ENCODE assay signal across 8 cellular contexts in the genomic region with DNA sequence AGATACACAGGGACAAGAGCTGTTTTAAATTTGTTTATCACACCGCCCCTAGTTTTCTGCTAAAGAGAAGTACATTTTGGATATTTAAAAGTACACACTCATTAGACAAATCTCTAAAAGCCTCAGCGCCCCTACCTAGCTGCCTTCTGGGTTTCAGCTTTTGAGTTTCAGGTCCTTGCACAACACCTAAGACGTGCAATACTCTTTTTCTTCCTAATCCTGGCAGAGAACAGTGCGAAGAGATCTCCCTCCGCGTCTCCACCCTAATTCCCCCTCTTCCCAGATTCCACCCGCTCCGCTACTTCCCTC. TPM values are rescaled to one million over a fixed set of nuclear protein-coding genes. Genes with fewer than 3 reads are reported as not detected.
DNase-seq lines count a peak whose midpoint lies in the region; ATAC-seq and TF ChIP-seq lines count a peak whose summit lies in the region.

No MANE protein-coding gene starts in this region.

- H4K20me1 ChIP-seq in SK-N-SH (ENCODE audit: insufficient read depth), result no peaks in the 10 kb centered on the region

- no peak overlapping the region; a peak in 1 of 4 replicates for H3K27ac ChIP-seq in SK-N-SH (ENCODE audit: low read depth in 2 of 2, low read length in 1 of 2)
- H3K27ac ChIP-seq in liver (ENCODE audit: low read depth in 1 of 2, low read length in 2 of 2), result no peak overlapping the region
- no peak overlapping the region for H3K27ac ChIP-seq in aorta (ENCODE audit: low read depth in 1 of 2, low read length in 2 of 2)

- intact Hi-C loops in aorta (cut with DNase I), result loop anchor here in 1 of 2 donors (5.0 kb wide), 1 partner anchor 214 kb away; no protein-coding TSS in a partner anchor

- no peak overlapping the region for H3K27ac Mint-ChIP-seq in activated CD4-positive, alpha-beta memory T cell treated with anti-CD3 and anti-CD28 coated beads, Interleukin-2, amount 10 ng/mL, durations not matched to agents 7 days and 5 days

- no peak for ATAC-seq in SK-N-SH treated with all-trans-retinoic acid at 6 μM for 48 hours
- peak; percentile 17 for ATAC-seq in HG02852 (IDR thresholded peaks at IDR 0.05; ENCODE audit: unreplicated experiment)
- ATAC-seq in aorta (ENCODE audit: low FRiP score), result no peak

- H3K27me3 ChIP-seq in SK-N-SH (ENCODE audit: insufficient read depth) (no peaks in the 10 kb centered on the region), liver (ENCODE audit: control insufficient read depth in 4 of 4, insufficient read depth in 4 of 4, low read length in 3 of 4) (no peaks in the 10 kb centered on the region), aorta (ENCODE audit: control insufficient read depth in 1 of 2, insufficient read depth in 2 of 2, low read length in 1 of 2) (no peaks in the 10 kb centered on the region)

- H3K9ac ChIP-seq in SK-N-SH (no peak overlapping the region), liver (ENCODE audit: low read depth in 1 of 2, low read length in 2 of 2) (no peak overlapping the region)

- no peak for TF ChIP-seq CTCF in SK-N-SH (IDR thresholded peaks at IDR 0.05)
- no peak for TF ChIP-seq CTCF in liver (IDR thresholded peaks at IDR 0.05; ENCODE audit: low read depth, low read length, missing input control)

- H3K36me3 Mint-ChIP-seq in activated CD4-positive, alpha-beta memory T cell treated with anti-CD3 and anti-CD28 coated beads, Interleukin-2, amount 10 ng/mL, durations not matched to agents 7 days and 5 days (ENCODE audit: low read depth), result peaks cover 2% of the 10 kb centered on the region

- H3K4me1 ChIP-seq in SK-N-SH (ENCODE audit: control insufficient read depth in 1 of 2, insufficient read depth in 2 of 2, low read depth in 1 of 2, low read length in 1 of 2) (peaks cover 7 to 10% of the 10 kb centered on the region in 2 experiments; a peak in 3 of 4 replicates), liver (ENCODE audit: control insufficient read depth in 4 of 4, insufficient read depth in 4 of 4, low read length in 3 of 4) (peaks cover 2 to 21% (median 13%) of the 10 kb centered on the region in 4 donors), aorta (ENCODE audit: control insufficient read depth in 1 of 2, insufficient read depth in 2 of 2, low read length in 2 of 2) (no peaks in the 10 kb centered on the region)

- no peak for TF ChIP-seq EP300 in SK-N-SH (IDR thresholded peaks at IDR 0.05; ENCODE audit: borderline replicate concordance in 1 of 2, low read depth in 1 of 2, low read length in 1 of 2)

- H3K4me3 ChIP-seq in SK-N-SH (ENCODE audit: low read depth in 2 of 2, low read length in 1 of 2) (peak overlapping the region; percentile 75 to 76), liver (ENCODE audit: low read depth in 1 of 3, low read length in 3 of 3) (peak overlapping the region; percentile 17 to 86 (median 45)), aorta (ENCODE audit: low read length in 2 of 2) (peak overlapping the region; percentile 49 to 70)

- no peaks in the 10 kb centered on the region for H3K9me2 ChIP-seq in SK-N-SH

- no peak for TF ChIP-seq RAD21 in SK-N-SH (IDR thresholded peaks at IDR 0.05; ENCODE audit: low read length)
- TF ChIP-seq RAD21 in liver (IDR thresholded peaks at IDR 0.05), result no peak

- WGBS in SK-N-SH (ENCODE audit: low lambda C conversion rate), result 7% methylated on average over 8 of the region's 8 CpGs
- WGBS in liver, result 3% methylated on average over 8 of the region's 8 CpGs
- WGBS in aorta, 2 donors, result 1 to 2% methylated on average over 8 of the region's 8 CpGs

- CTCF ChIA-PET in SK-N-SH (lab: Yijun Ruan, JAX), result interaction anchor here (1.4 kb wide), 1 partner anchor 14 kb away, joined by 4 read pairs; no protein-coding TSS in a partner anchor
- CTCF ChIA-PET in activated CD4-positive, alpha-beta memory T cell treated with anti-CD3 and anti-CD28 coated beads, Interleukin-2, amount 10 ng/mL, durations not matched to agents 7 days and 5 days (lab: Charles Lee), result interaction anchor here (0.6 to 1.8 kb wide), 5 partner anchors 58 to 659 kb away, joined by 3 to 6 read pairs (median 3); no protein-coding TSS in a partner anchor

- H2AFZ ChIP-seq in SK-N-SH (ENCODE audit: low read depth), result peak overlapping the region; percentile 81; the same call in 1 of the 2 replicates

- H3K9me3 ChIP-seq in SK-N-SH (no peaks in the 10 kb centered on the region), liver (ENCODE audit: control insufficient read depth in 4 of 4, low read length in 3 of 4) (no peaks in the 10 kb centered on the region), aorta (ENCODE audit: control insufficient read depth, low read length) (no peaks in the 10 kb centered on the region)

- H3K4me3 Mint-ChIP-seq in activated CD4-positive, alpha-beta memory T cell treated with anti-CD3 and anti-CD28 coated beads, Interleukin-2, amount 10 ng/mL, durations not matched to agents 7 days and 5 days, result peak overlapping the region; percentile 79

- peaks cover 44% of the 10 kb centered on the region for H3K27me3 Mint-ChIP-seq in activated CD4-positive, alpha-beta memory T cell treated with anti-CD3 and anti-CD28 coated beads, Interleukin-2, amount 10 ng/mL, durations not matched to agents 7 days and 5 days

- H3K4me1 Mint-ChIP-seq in activated CD4-positive, alpha-beta memory T cell treated with anti-CD3 and anti-CD28 coated beads, Interleukin-2, amount 10 ng/mL, durations not matched to agents 7 days and 5 days, result peaks cover 21% of the 10 kb centered on the region

- peaks cover 24% of the 10 kb centered on the region for H3F3A ChIP-seq in SK-N-SH (replicated peaks; ENCODE audit: insufficient read depth)

- H3K9me3 Mint-ChIP-seq in activated CD4-positive, alpha-beta memory T cell treated with anti-CD3 and anti-CD28 coated beads, Interleukin-2, amount 10 ng/mL, durations not matched to agents 7 days and 5 days, result no peaks in the 10 kb centered on the region

- peak overlapping the region; percentile 71 for H3K4me2 ChIP-seq in SK-N-SH

- POLR2A ChIA-PET in SK-N-SH (lab: Yijun Ruan, JAX), result no interaction called here
- POLR2A ChIA-PET in activated CD4-positive, alpha-beta memory T cell treated with anti-CD3 and anti-CD28 coated beads, Interleukin-2, amount 10 ng/mL, durations not matched to agents 7 days and 5 days (lab: Charles Lee), result interaction anchor here (0.7 to 1.7 kb wide), 5 partner anchors 11 to 645 kb away, joined by 3 to 7 read pairs (median 4); no protein-coding TSS in a partner anchor

- H3K79me2 ChIP-seq in SK-N-SH (ENCODE audit: insufficient read depth), result no peaks in the 10 kb centered on the region

- DNase-seq in SK-N-SH (no peak), aorta (no peak), iPS-NIHi11 (ENCODE audit: low spot score) (no peak), NCI-H524 (lab: John Stamatoyannopoulos, UW) (no peak)
- DNase-seq in activated CD4-positive, alpha-beta memory T cell treated with anti-CD3 and anti-CD28 coated beads, Interleukin-2, amount 10 ng/mL, durations not matched to agents 7 days and 5 days, result no peak

- H3K36me3 ChIP-seq in SK-N-SH (replicated peaks in 1 of 2; ENCODE audit: control insufficient read depth in 1 of 2, insufficient read depth in 2 of 2, low read length in 1 of 2) (no peaks in the 10 kb centered on the region), liver (ENCODE audit: control insufficient read depth in 4 of 4, insufficient read depth in 3 of 4, low read depth in 1 of 4, low read length in 3 of 4) (no peaks in the 10 kb centered on the region), aorta (ENCODE audit: control insufficient read depth in 1 of 2, insufficient read depth in 2 of 2, low read length in 1 of 2) (peaks cover 0 to 2% of the 10 kb centered on the region in 2 donors)

TF ChIP-seq in SK-N-SH, 30 proteins besides CTCF, POLR2A, EP300 and RAD21 (continues in another document):
- TF ChIP-seq SMC3 (IDR thresholded peaks at IDR 0.05; ENCODE audit: low read depth, low read length), result no peak
- no peak for TF ChIP-seq USF2 (IDR thresholded peaks at IDR 0.05; ENCODE audit: borderline replicate concordance, low read depth, low read length)
- no peak for TF ChIP-seq GABPA (IDR thresholded peaks at IDR 0.05; ENCODE audit: low read depth)

TF ChIP-seq in SK-N-SH treated with all-trans-retinoic acid at 6 μM for 48 hours, 23 proteins besides CTCF, POLR2A, EP300 and RAD21 (continues in another document):
- TF ChIP-seq CSRNP3 (CRISPR knock-in tag; IDR thresholded peaks at IDR 0.05), result no peak
- TF ChIP-seq ISL1 (CRISPR knock-in tag; IDR thresholded peaks at IDR 0.05), result no peak
- no peak for TF ChIP-seq TOX (CRISPR knock-in tag; IDR thresholded peaks at IDR 0.05; ENCODE audit: borderline replicate concordance)

TF ChIP-seq in liver, 16 proteins besides CTCF, POLR2A, EP300 and RAD21:
- TF ChIP-seq EGR1 (IDR thresholded peaks at IDR 0.05; ENCODE audit: low read depth in 2 of 2) (no peak), GABPA (IDR thresholded peaks at IDR 0.05 in 1 of 2, conservative IDR thresholded peaks at IDR 0.05 in 1 of 2) (no peak), MAX (IDR thresholded peaks at IDR 0.05) (peak; percentile 29), SP1 (IDR thresholded peaks at IDR 0.05) (no peak)
- TF ChIP-seq, protein P1, sequence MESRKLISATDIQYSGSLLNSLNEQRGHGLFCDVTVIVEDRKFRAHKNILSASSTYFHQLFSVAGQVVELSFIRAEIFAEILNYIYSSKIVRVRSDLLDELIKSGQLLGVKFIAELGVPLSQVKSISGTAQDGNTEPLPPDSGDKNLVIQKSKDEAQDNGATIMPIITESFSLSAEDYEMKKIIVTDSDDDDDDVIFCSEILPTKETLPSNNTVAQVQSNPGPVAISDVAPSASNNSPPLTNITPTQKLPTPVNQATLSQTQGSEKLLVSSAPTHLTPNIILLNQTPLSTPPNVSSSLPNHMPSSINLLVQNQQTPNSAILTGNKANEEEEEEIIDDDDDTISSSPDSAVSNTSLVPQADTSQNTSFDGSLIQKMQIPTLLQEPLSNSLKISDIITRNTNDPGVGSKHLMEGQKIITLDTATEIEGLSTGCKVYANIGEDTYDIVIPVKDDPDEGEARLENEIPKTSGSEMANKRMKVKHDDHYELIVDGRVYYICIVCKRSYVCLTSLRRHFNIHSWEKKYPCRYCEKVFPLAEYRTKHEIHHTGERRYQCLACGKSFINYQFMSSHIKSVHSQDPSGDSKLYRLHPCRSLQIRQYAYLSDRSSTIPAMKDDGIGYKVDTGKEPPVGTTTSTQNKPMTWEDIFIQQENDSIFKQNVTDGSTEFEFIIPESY (IDR thresholded peaks at IDR 0.05), result peak; percentile 15

RNA-seq across cellular contexts. Expression of gene KLF5, which starts 0.4 kb away (rescaled TPM):
- 2.7 and 3.9 TPM in 2 replicates for polyA plus RNA-seq in SK-N-SH (2012; rRNA removed)
- polyA plus RNA-seq in SK-N-SH (2012; cell fraction: cytosol; rRNA removed), result 2.9 and 3.2 TPM in 2 replicates
- 1.5 and 3.4 TPM in 2 replicates for polyA plus RNA-seq in SK-N-SH (2012; cell fraction: nucleus; rRNA removed)
- 1 to 10 TPM; 1.6 to 2.3 TPM for total RNA-seq in activated CD4-positive, alpha-beta memory T cell treated with anti-CD3 and anti-CD28 coated beads, Interleukin-2, amount 10 ng/mL, durations not matched to agents 7 days and 5 days
- under 1 TPM; 0.33 to 0.61 TPM for total RNA-seq in liver
- under 1 TPM; 0.25 to 0.38 TPM for polyA plus RNA-seq in liver
- total RNA-seq in aorta, result 1 to 10 TPM; 3.6 to 4.9 TPM
- polyA plus RNA-seq in aorta, result 10 to 100 TPM in 1 of 2 donors, 1 to 10 TPM in 1; 1.5 to 26.2 TPM
